8 cellular contexts compared by ENCODE assay signal in the genomic region with DNA sequence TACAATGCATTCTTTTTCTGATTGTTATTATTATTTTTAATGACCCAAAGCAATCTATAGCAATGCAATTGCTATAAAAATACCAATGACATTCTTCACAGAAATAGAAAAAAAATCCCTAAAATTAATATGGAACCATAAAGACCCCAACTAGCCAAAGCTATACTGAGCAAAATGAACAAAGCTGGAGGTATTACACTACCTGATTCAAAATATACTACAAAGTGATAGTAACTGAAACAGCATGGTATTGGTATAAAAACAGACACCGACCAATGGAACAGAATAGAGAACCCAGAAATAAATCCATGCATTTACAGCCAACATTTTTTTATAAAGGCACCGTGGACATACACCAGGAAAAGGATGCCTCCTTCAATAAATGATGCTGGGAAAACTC.
DNase-seq lines count a peak whose midpoint lies in the region; ATAC-seq, FAIRE-seq and TF ChIP-seq lines count a peak whose summit lies in the region.

No MANE protein-coding gene starts in this region.

- H3K4me3 Mint-ChIP-seq in endodermal cell (no peak overlapping the region), neural progenitor cell (no peak overlapping the region)

- H3K36me3 ChIP-seq in NT2/D1 (ENCODE audit: insufficient read depth, insufficient read length, low read length) (no peaks in the 10 kb centered on the region), endodermal cell (ENCODE audit: control insufficient read depth, insufficient read depth, low read length) (no peaks in the 10 kb centered on the region), neural progenitor cell (no peaks in the 10 kb centered on the region)

- POLR2A ChIA-PET in A549 (lab: Yijun Ruan, JAX), result interaction anchor here (2.0 to 2.6 kb wide), 3 partner anchors 15 to 67 kb away, joined by 15 to 115 read pairs (median 34); a partner anchor contains a TSS

- H3K4me3 ChIP-seq in A549 (peak overlapping the region; percentile 34), NT2/D1 (ENCODE audit: insufficient read length, low read depth) (peak overlapping the region; percentile 13), endodermal cell (ENCODE audit: low read length) (peak overlapping the region; percentile 78), neural progenitor cell (no peak overlapping the region)

- H3K4me2 ChIP-seq in A549, result peak overlapping the region; percentile 81
- peak overlapping the region; percentile 72 for H3K4me2 ChIP-seq in neural progenitor cell

- TF ChIP-seq POLR2A in A549 (IDR thresholded peaks at IDR 0.05; ENCODE audit: low read length), result no peak

- H3K36me3 Mint-ChIP-seq in endodermal cell (ENCODE audit: low read depth) (peaks cover 2% of the 10 kb centered on the region), neural progenitor cell (no peaks in the 10 kb centered on the region)

- peaks cover 33% of the 10 kb centered on the region for H3K4me1 Mint-ChIP-seq in endodermal cell
- peaks cover 51% of the 10 kb centered on the region for H3K4me1 Mint-ChIP-seq in neural progenitor cell

- H3K9me3 ChIP-seq in A549 (peaks cover 9% of the 10 kb centered on the region; the same call in 1 of the 3 replicates), NT2/D1 (ENCODE audit: insufficient read depth, low read length) (no peaks in the 10 kb centered on the region), endodermal cell (ENCODE audit: control insufficient read depth, low read length) (peaks cover 13% of the 10 kb centered on the region), neural progenitor cell (ENCODE audit: low read depth) (no peaks in the 10 kb centered on the region)

- no peak for TF ChIP-seq CTCF in A549 (IDR thresholded peaks at IDR 0.05)
- no peak for TF ChIP-seq CTCF in endodermal cell (conservative IDR thresholded peaks at IDR 0.05)
- no peak for TF ChIP-seq CTCF in neural progenitor cell (IDR thresholded peaks at IDR 0.05)

- H3K4me1 ChIP-seq in A549 (peaks cover 46% of the 10 kb centered on the region), NT2/D1 (ENCODE audit: insufficient read depth, insufficient read length) (peaks cover 7% of the 10 kb centered on the region), endodermal cell (ENCODE audit: control insufficient read depth, insufficient read depth, low read length) (peaks cover 14% of the 10 kb centered on the region), neural progenitor cell (peaks cover 27% of the 10 kb centered on the region)

- peak overlapping the region; percentile 100 for H3K27ac Mint-ChIP-seq in endodermal cell
- H3K27ac Mint-ChIP-seq in neural progenitor cell, result peak overlapping the region; percentile 100

- no peaks in the 10 kb centered on the region for H4K20me1 ChIP-seq in neural progenitor cell (ENCODE audit: low read depth)

- TF ChIP-seq RAD21 in A549 (conservative IDR thresholded peaks at IDR 0.05 in 1 of 2, IDR thresholded peaks at IDR 0.05 in 1 of 2), result no peak

- peak overlapping the region; percentile 74 for H3K9ac ChIP-seq in NT2/D1 (ENCODE audit: insufficient read length, low read depth)
- peak overlapping the region; percentile 95 for H3K9ac ChIP-seq in endodermal cell (ENCODE audit: extremely low read depth, low read length, poor library complexity, severe bottlenecking)
- no peak overlapping the region for H3K9ac ChIP-seq in neural progenitor cell

- ATAC-seq in A549 (no peak), GM21390 (IDR thresholded peaks at IDR 0.05; ENCODE audit: unreplicated experiment) (no peak)

- H3K27me3 Mint-ChIP-seq in endodermal cell (ENCODE audit: insufficient read depth) (no peaks in the 10 kb centered on the region), neural progenitor cell (ENCODE audit: insufficient read depth, low read depth) (peaks cover 9% of the 10 kb centered on the region)

- H3K27me3 ChIP-seq in NT2/D1 (ENCODE audit: insufficient read depth, insufficient read length), result no peaks in the 10 kb centered on the region
- H3K27me3 ChIP-seq in endodermal cell (ENCODE audit: control insufficient read depth, insufficient read depth, low read length, poor library complexity, severe bottlenecking), result no peaks in the 10 kb centered on the region
- H3K27me3 ChIP-seq in neural progenitor cell, result no peaks in the 10 kb centered on the region

- peaks cover 18% of the 10 kb centered on the region for H3K9me3 Mint-ChIP-seq in endodermal cell
- peaks cover 7% of the 10 kb centered on the region for H3K9me3 Mint-ChIP-seq in neural progenitor cell

- H3K79me2 ChIP-seq in neural progenitor cell (ENCODE audit: low read depth), result no peaks in the 10 kb centered on the region

- TF ChIP-seq EP300 in A549 (IDR thresholded peaks at IDR 0.05), result no peak

- 86% methylated on average over 2 of the region's 2 CpGs for WGBS in A549 (ENCODE audit: missing lambda C conversion rate)
- WGBS in endodermal cell (ENCODE audit: insufficient coverage in 1 of 2, insufficient read length in 1 of 2), 2 experiments, result 85 to 95% methylated on average over 2 of the region's 2 CpGs

- H2AFZ ChIP-seq in neural progenitor cell (replicated peaks), result no peak overlapping the region

- CTCF ChIA-PET in A549 (lab: Yijun Ruan, JAX), result interaction anchor here (0.7 to 2.0 kb wide), 7 partner anchors 9 to 65 kb away, joined by 3 to 24 read pairs (median 4); a partner anchor contains a TSS

- H3K27ac ChIP-seq in A549, result peak overlapping the region; percentile 93 to 98
- peak overlapping the region; percentile 100 for H3K27ac ChIP-seq in endodermal cell (ENCODE audit: low read depth, low read length)
- H3K27ac ChIP-seq in neural progenitor cell, result peak overlapping the region; percentile 95

- peaks cover 33% of the 10 kb centered on the region for H3F3A ChIP-seq in neural progenitor cell (ENCODE audit: low read depth)

- DNase-seq in A549 (ENCODE audit: low read depth in 1 of 2, low spot score in 1 of 2), result no peak
- DNase-seq in NT2/D1 (ENCODE audit: low read depth, low spot score), result no peak
- DNase-seq in endodermal cell, result no peak
- no peak for DNase-seq in neural progenitor cell (ENCODE audit: low spot score)
- DNase-seq in amygdala (lab: John Stamatoyannopoulos, UW), result no peak
- no peak for DNase-seq in SW 1271 (lab: John Stamatoyannopoulos, UW)
- no peak for DNase-seq in germinal center (ENCODE audit: low spot score)

- FAIRE-seq in A549 (lab: Jason Lieb, UNC), result no peak

TF ChIP-seq in A549, 52 proteins besides CTCF, POLR2A, EP300 and RAD21 (continues in another document):
- TF ChIP-seq, protein P1, sequence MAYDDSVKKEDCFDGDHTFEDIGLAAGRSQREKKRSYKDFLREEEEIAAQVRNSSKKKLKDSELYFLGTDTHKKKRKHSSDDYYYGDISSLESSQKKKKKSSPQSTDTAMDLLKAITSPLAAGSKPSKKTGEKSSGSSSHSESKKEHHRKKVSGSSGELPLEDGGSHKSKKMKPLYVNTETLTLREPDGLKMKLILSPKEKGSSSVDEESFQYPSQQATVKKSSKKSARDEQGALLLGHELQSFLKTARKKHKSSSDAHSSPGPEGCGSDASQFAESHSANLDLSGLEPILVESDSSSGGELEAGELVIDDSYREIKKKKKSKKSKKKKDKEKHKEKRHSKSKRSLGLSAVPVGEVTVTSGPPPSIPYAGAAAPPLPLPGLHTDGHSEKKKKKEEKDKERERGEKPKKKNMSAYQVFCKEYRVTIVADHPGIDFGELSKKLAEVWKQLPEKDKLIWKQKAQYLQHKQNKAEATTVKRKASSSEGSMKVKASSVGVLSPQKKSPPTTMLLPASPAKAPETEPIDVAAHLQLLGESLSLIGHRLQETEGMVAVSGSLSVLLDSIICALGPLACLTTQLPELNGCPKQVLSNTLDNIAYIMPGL (CRISPR knock-in tag; IDR thresholded peaks at IDR 0.05; ENCODE audit: borderline replicate concordance), result no peak
- TF ChIP-seq HDAC2 (IDR thresholded peaks at IDR 0.05), result no peak
- no peak for TF ChIP-seq FOSL2 (IDR thresholded peaks at IDR 0.05)
- no peak for TF ChIP-seq FOSL2 (CRISPR knock-in tag; IDR thresholded peaks at IDR 0.05)
- TF ChIP-seq GATA3 (IDR thresholded peaks at IDR 0.05; ENCODE audit: borderline replicate concordance), result no peak
- TF ChIP-seq, protein P2, sequence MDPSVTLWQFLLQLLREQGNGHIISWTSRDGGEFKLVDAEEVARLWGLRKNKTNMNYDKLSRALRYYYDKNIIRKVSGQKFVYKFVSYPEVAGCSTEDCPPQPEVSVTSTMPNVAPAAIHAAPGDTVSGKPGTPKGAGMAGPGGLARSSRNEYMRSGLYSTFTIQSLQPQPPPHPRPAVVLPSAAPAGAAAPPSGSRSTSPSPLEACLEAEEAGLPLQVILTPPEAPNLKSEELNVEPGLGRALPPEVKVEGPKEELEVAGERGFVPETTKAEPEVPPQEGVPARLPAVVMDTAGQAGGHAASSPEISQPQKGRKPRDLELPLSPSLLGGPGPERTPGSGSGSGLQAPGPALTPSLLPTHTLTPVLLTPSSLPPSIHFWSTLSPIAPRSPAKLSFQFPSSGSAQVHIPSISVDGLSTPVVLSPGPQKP (IDR thresholded peaks at IDR 0.05; ENCODE audit: low read depth, low read length), result no peak
- TF ChIP-seq, protein P3, sequence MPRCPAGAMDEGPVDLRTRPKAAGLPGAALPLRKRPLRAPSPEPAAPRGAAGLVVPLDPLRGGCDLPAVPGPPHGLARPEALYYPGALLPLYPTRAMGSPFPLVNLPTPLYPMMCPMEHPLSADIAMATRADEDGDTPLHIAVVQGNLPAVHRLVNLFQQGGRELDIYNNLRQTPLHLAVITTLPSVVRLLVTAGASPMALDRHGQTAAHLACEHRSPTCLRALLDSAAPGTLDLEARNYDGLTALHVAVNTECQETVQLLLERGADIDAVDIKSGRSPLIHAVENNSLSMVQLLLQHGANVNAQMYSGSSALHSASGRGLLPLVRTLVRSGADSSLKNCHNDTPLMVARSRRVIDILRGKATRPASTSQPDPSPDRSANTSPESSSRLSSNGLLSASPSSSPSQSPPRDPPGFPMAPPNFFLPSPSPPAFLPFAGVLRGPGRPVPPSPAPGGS (IDR thresholded peaks at IDR 0.05), result no peak
- TF ChIP-seq HOXA7 (CRISPR knock-in tag; IDR thresholded peaks at IDR 0.05), result no peak
- no peak for TF ChIP-seq CHD4 (IDR thresholded peaks at IDR 0.05; ENCODE audit: borderline replicate concordance)
- TF ChIP-seq JUNB (IDR thresholded peaks at IDR 0.05), result no peak
- TF ChIP-seq, protein P4, sequence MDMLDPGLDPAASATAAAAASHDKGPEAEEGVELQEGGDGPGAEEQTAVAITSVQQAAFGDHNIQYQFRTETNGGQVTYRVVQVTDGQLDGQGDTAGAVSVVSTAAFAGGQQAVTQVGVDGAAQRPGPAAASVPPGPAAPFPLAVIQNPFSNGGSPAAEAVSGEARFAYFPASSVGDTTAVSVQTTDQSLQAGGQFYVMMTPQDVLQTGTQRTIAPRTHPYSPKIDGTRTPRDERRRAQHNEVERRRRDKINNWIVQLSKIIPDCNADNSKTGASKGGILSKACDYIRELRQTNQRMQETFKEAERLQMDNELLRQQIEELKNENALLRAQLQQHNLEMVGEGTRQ (IDR thresholded peaks at IDR 0.05), result no peak
- no peak for TF ChIP-seq EHF (CRISPR knock-in tag; IDR thresholded peaks at IDR 0.05)
- TF ChIP-seq PHF8 (IDR thresholded peaks at IDR 0.05; ENCODE audit: borderline replicate concordance, low read depth), result no peak
- no peak for TF ChIP-seq SREBF2 (IDR thresholded peaks at IDR 0.05)
- TF ChIP-seq RNF2 (IDR thresholded peaks at IDR 0.05; ENCODE audit: borderline replicate concordance, low read depth), result no peak
- no peak for TF ChIP-seq CBX2 (IDR thresholded peaks at IDR 0.05; ENCODE audit: borderline replicate concordance, low read depth)
